In genomic region chr9:127980056-127980705, GRCh38 we compare ENCODE assay signal across 8 cellular contexts. TPM values are rescaled to one million over a fixed set of nuclear protein-coding genes. Genes with fewer than 3 reads are reported as not detected.
A peak's percentile ranks its signal among the peaks of the same experiment; 100 is the strongest.
DNase-seq lines count a peak whose midpoint lies in the region; ATAC-seq and TF ChIP-seq lines count a peak whose summit lies in the region.

No MANE protein-coding gene starts in this region.

- no peak overlapping the region for H2AFZ ChIP-seq in SU-DHL-6 (ENCODE audit: low read depth, low read length, severe bottlenecking)

- peaks cover 56% of the 10 kb centered on the region for H3K79me2 ChIP-seq in SU-DHL-6 (ENCODE audit: insufficient read depth, low read length)

- peaks cover 0 to 46% (median 12%) of the 10 kb centered on the region in 4 donors for H3K4me1 ChIP-seq in right lobe of liver

- DNase-seq in AG08396 (ENCODE audit: low spot score) (peak; percentile 28), caudate nucleus (lab: John Stamatoyannopoulos, UW) (peak in 7 of 61 donors; percentile 29 to 71 (median 53)), right lobe of liver (peak; percentile 76 to 82 (median 80))

- no peaks in the 10 kb centered on the region for H3K9me2 ChIP-seq in SU-DHL-6 (replicated peaks; ENCODE audit: insufficient read depth, low read length)

- WGBS in right lobe of liver (ENCODE audit: insufficient coverage, low coverage, low lambda C conversion rate, missing lambda C conversion rate), result 3% methylated on average over 8 of the region's 62 CpGs

- peak overlapping the region; percentile 97 for H3K27ac ChIP-seq in SU-DHL-6 (ENCODE audit: low read depth, low read length)
- peak overlapping the region; percentile 94 for H3K27ac ChIP-seq in caudate nucleus (ENCODE audit: low read depth, low read length)
- peak overlapping the region; percentile 56 to 80 (median 56) for H3K27ac ChIP-seq in right lobe of liver
- peak overlapping the region; percentile 84 for H3K27ac ChIP-seq in temporal lobe (ENCODE audit: low read depth, low read length)

- peak; percentile 33 for ATAC-seq in GM18907 (IDR thresholded peaks at IDR 0.05; ENCODE audit: unreplicated experiment)
- ATAC-seq in HG03103 (IDR thresholded peaks at IDR 0.05; ENCODE audit: low read depth, unreplicated experiment), result peak; percentile 13
- peak; percentile 49 to 67 (median 56) for ATAC-seq in right lobe of liver
- ATAC-seq in HG03378 (IDR thresholded peaks at IDR 0.05; ENCODE audit: unreplicated experiment), result no peak

- TF ChIP-seq CTCF in SU-DHL-6 (IDR thresholded peaks at IDR 0.05; ENCODE audit: insufficient read depth, low read length, poor library complexity, severe bottlenecking) (no peak), right lobe of liver (IDR thresholded peaks at IDR 0.05) (no peak)

- H3K9me3 ChIP-seq in SU-DHL-6 (ENCODE audit: insufficient read depth, low read length) (no peaks in the 10 kb centered on the region), right lobe of liver (no peaks in the 10 kb centered on the region)

- no peaks in the 10 kb centered on the region; the same call in 1 of the 2 replicates for H4K20me1 ChIP-seq in SU-DHL-6 (ENCODE audit: low read depth, low read length)

- peak overlapping the region; percentile 92 for H3K4me2 ChIP-seq in SU-DHL-6 (ENCODE audit: low read depth, low read length, poor library complexity, severe bottlenecking)

- intact Hi-C loops in right lobe of liver (cut with DNase I), result loop anchor here in 1 of 2 donors (10.0 kb wide), 1 partner anchor 125 kb away; no protein-coding TSS in a partner anchor

- peaks cover 62% of the 10 kb centered on the region for H3F3A ChIP-seq in SU-DHL-6 (ENCODE audit: insufficient read depth)

- H3K36me3 ChIP-seq in SU-DHL-6 (ENCODE audit: low read length) (peaks cover 10% of the 10 kb centered on the region; the same call in 1 of the 2 replicates), right lobe of liver (no peaks in the 10 kb centered on the region)

- peak overlapping the region; percentile 93 for H3K9ac ChIP-seq in SU-DHL-6 (ENCODE audit: low read length)

- H3K27me3 ChIP-seq in SU-DHL-6 (ENCODE audit: low read length) (no peaks in the 10 kb centered on the region), right lobe of liver (no peaks in the 10 kb centered on the region)

- H3K4me3 ChIP-seq in SU-DHL-6 (ENCODE audit: insufficient read depth, low read length, poor library complexity, severe bottlenecking) (peak overlapping the region; percentile 95), right lobe of liver (peak overlapping the region; percentile 86 to 100 (median 86))

- TF ChIP-seq POLR2A in right lobe of liver (IDR thresholded peaks at IDR 0.05), result peak; percentile 66

RNA-seq across cellular contexts. Expression of gene EEIG1, which starts 0.6 kb away (rescaled TPM):
- total RNA-seq in right lobe of liver (10 to 100 TPM in 5 of 6 experiments, 1 to 10 TPM in 1; 9.7 to 54.1 (median 23.6) TPM), temporal lobe (5.2 TPM)

RNA-seq across cellular contexts. Expression of gene DPM2, which starts 42.5 kb away (rescaled TPM):
- 10 to 100 TPM; 10.6 to 19.1 (median 13.9) TPM for total RNA-seq in right lobe of liver
- total RNA-seq in temporal lobe, result 10.1 TPM

RNA-seq across cellular contexts. Expression of gene PIP5KL1, which starts 49.6 kb away (rescaled TPM):
- total RNA-seq in right lobe of liver (under 1 TPM in 3 of 6 experiments, not detected in 3; 0.58 to 0.81 (median 0.70) TPM), temporal lobe (1.2 TPM)
